17 cellular contexts compared by ENCODE assay signal in the genomic region with DNA sequence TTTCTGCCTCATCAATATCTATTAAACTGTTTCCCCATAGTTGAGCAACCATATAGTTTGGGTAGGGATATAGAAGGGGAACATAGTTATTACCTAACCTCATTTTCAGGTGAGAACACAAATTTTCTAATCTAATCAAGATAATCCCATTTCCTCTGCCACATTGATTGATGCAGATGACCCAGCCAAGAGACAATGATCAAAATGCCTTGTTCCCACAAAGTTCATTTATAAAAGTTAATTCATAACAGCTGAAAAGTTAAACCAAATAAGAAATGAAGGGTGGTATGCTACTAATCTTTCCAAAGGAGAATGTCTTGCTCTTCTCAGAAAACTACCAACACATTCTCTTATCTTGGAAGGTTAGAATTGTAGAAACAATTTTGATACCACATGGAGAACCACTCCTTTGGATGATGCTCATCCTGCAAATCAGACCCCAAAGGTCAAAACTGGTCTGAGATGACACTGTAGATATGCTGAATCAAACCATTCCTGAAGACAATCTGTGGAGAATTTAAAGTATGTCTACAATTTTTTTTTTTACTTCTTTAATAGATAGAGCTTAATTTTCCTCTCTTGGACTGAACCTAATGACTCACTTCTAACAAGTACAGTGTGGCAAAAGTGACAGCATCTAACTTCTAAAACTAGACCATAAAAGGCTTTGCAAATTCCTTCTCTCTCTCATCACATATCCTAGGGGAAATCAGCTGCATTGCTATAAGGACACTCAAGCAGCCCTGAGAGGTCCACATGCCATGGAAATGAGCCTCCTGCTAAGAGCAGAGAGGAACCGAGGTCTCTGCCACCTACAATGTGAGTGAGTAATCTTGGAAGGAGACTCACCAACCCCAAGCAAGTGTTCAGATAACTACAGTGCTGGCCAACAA.
DNase-seq lines count a peak whose midpoint lies in the region; ATAC-seq, FAIRE-seq and TF ChIP-seq lines count a peak whose summit lies in the region.
"Had no signal": no experiment of that assay in that cellular context is flagged by ENCODE, and none has a peak within 500 bp of the region (broad histone marks: within the 10 kb centered on the region; RNA-seq: fewer than 3 reads in every experiment).

No MANE protein-coding gene starts in this region.

- peak overlapping the region; percentile 70 for H3K27ac ChIP-seq in astrocyte (ENCODE audit: low read depth, low read length)
- H3K27ac ChIP-seq: heart right ventricle, Peyer's patch, thoracic aorta had no signal

- no peak overlapping the region for H3K4me2 ChIP-seq in astrocyte (ENCODE audit: low read length)

- ATAC-seq in HG03039 (IDR thresholded peaks at IDR 0.05; ENCODE audit: unreplicated experiment) (no peak), HG02852 (IDR thresholded peaks at IDR 0.05; ENCODE audit: unreplicated experiment) (no peak)
- ATAC-seq: heart right ventricle had no signal

- peak; percentile 98 for FAIRE-seq in astrocyte (lab: Jason Lieb, UNC)
- FAIRE-seq: A204.1, G401.6 had no signal

- H2AFZ ChIP-seq in astrocyte (ENCODE audit: low read depth, low read length), result no peak overlapping the region

- no peaks in the 10 kb centered on the region for H3K27me3 ChIP-seq in astrocyte (ENCODE audit: insufficient read depth, low read length)
- H3K27me3 ChIP-seq: heart right ventricle, Peyer's patch had no signal

- no peaks in the 10 kb centered on the region for H3K36me3 ChIP-seq in astrocyte (ENCODE audit: insufficient read depth, low read length)
- H3K36me3 ChIP-seq: heart right ventricle, Peyer's patch, thoracic aorta had no signal

- H3K27me3 Mint-ChIP-seq in HFFc6 (ENCODE audit: insufficient read depth) (no peaks in the 10 kb centered on the region), astrocyte (ENCODE audit: low read depth, unreplicated experiment) (no peaks in the 10 kb centered on the region)
- H3K27me3 Mint-ChIP-seq: dendritic cell treated with granulocyte-macrophage colony-stimulating factor and Interleukin-4, amounts not matched to agents 40 ng/mL and 50 ng/mL, for 4 days had no signal

- H4K20me1 ChIP-seq in astrocyte (ENCODE audit: insufficient read depth, low read length), result no peaks in the 10 kb centered on the region

- no peaks in the 10 kb centered on the region for H3K79me2 ChIP-seq in astrocyte (ENCODE audit: insufficient read depth, low read length)

- no peak overlapping the region for H3K4me3 ChIP-seq in astrocyte (ENCODE audit: insufficient read depth, low read depth, low read length)
- H3K4me3 ChIP-seq: heart right ventricle, Peyer's patch, thoracic aorta had no signal

- DNase-seq in A172 (ENCODE audit: low spot score) (peak; percentile 99), HFFc6 (peak; percentile 99), astrocyte (ENCODE audit: low read depth) (peak; percentile 97), iris pigment epithelial cell (ENCODE audit: low read depth) (peak; percentile 83), iPS-NIHi7 (ENCODE audit: extremely low spot score) (no peak), activated gamma-delta T cell (lab: John Stamatoyannopoulos, UW) (no peak)
- DNase-seq: activated naive CD4-positive, alpha-beta T cell treated with anti-CD3 and anti-CD28 coated beads, Interleukin-2, amount 50 U/mL, for 16 hours; heart right ventricle; midbrain; MV-4-11; Peyer's patch had no signal

- H3K9me3 ChIP-seq in astrocyte (ENCODE audit: insufficient read depth, low read depth, low read length), result no peaks in the 10 kb centered on the region
- H3K9me3 ChIP-seq: Peyer's patch, thoracic aorta had no signal

- H3K27ac Mint-ChIP-seq in HFFc6 (peak overlapping the region; percentile 63), astrocyte (ENCODE audit: unreplicated experiment) (peak overlapping the region; percentile 77)
- H3K27ac Mint-ChIP-seq: dendritic cell treated with granulocyte-macrophage colony-stimulating factor and Interleukin-4, amounts not matched to agents 40 ng/mL and 50 ng/mL, for 4 days had no signal

- peaks cover 69% of the 10 kb centered on the region for H3K4me1 Mint-ChIP-seq in HFFc6 (ENCODE audit: low read depth)
- H3K4me1 Mint-ChIP-seq in astrocyte (ENCODE audit: low read depth, unreplicated experiment), result peaks cover 57% of the 10 kb centered on the region

- no peak overlapping the region for H3K9ac ChIP-seq in astrocyte (ENCODE audit: low read length)

- H3K9me3 Mint-ChIP-seq in HFFc6 (0 out of 2 replicates have a peak, but pooled peaks cover 5% of the 10 kb centered on the region), astrocyte (ENCODE audit: unreplicated experiment) (no peaks in the 10 kb centered on the region)

- peak overlapping the region; percentile 17; the same call in 1 of the 2 replicates for H3K4me3 Mint-ChIP-seq in HFFc6
- no peak overlapping the region for H3K4me3 Mint-ChIP-seq in astrocyte (ENCODE audit: unreplicated experiment)
- H3K4me3 Mint-ChIP-seq: dendritic cell treated with granulocyte-macrophage colony-stimulating factor and Interleukin-4, amounts not matched to agents 40 ng/mL and 50 ng/mL, for 4 days had no signal

- no peak for TF ChIP-seq CTCF in HFFc6 (IDR thresholded peaks at IDR 0.05)
- no peak for TF ChIP-seq CTCF in astrocyte (IDR thresholded peaks at IDR 0.05; ENCODE audit: insufficient read depth, low read depth, low read length)

- H3K36me3 Mint-ChIP-seq in HFFc6 (ENCODE audit: low read depth), result no peaks in the 10 kb centered on the region
- H3K36me3 Mint-ChIP-seq in astrocyte (ENCODE audit: low read depth, unreplicated experiment), result no peaks in the 10 kb centered on the region

- peaks cover 40% of the 10 kb centered on the region for H3K4me1 ChIP-seq in astrocyte (ENCODE audit: insufficient read depth, low read length)
- H3K4me1 ChIP-seq: heart right ventricle, Peyer's patch had no signal

Comparison
In these comparisons a context has a peak if more than half of its experiments do, and no peak if none do; other contexts are left out.
1. DNase-seq: peak in A172 (single experiment), HFFc6 (single experiment), astrocyte (single experiment) and iris pigment epithelial cell (single experiment); none in iPS-NIHi7 (single experiment) and activated gamma-delta T cell (single experiment).